ENCODE assay signal across 8 cellular contexts in the genomic region with DNA sequence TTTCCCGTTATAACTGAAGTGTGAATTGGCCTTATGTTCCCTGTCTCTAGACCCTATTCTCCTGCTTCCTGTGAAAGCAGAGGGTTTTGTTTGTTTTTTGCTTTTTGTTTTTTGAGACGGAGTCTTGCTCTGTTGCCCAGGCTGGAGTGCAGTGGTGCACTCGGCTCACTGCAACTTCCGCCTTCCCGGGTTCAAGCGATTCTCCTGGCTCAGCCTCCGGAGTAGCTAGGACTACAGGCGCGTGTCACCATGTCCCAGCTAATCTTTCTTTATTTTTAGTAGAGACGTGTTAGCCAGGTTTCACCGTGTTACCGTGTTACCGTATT. TPM values are rescaled to one million over a fixed set of nuclear protein-coding genes. Genes with fewer than 3 reads are reported as not detected.
DNase-seq lines count a peak whose midpoint lies in the region; ATAC-seq and TF ChIP-seq lines count a peak whose summit lies in the region.

No MANE protein-coding gene starts in this region.

- TF ChIP-seq CTCF in Calu3 (IDR thresholded peaks at IDR 0.05; ENCODE audit: unreplicated experiment) (no peak), activated B cell treated with CpG ODN at 0.5 μM for 24 hours (IDR thresholded peaks at IDR 0.05) (no peak), heart right ventricle (IDR thresholded peaks at IDR 0.05) (no peak)

- H3K4me2 ChIP-seq in trophoblast cell (ENCODE audit: low read length) = peak overlapping the region; percentile 67

- H2BK12ac ChIP-seq in trophoblast cell (ENCODE audit: low read length) = no peak overlapping the region

- H3K9me3 Mint-ChIP-seq in Calu3 (ENCODE audit: low read depth, unreplicated experiment) (no peaks in the 10 kb centered on the region), activated B cell treated with CpG ODN at 0.5 μM for 24 hours (no peaks in the 10 kb centered on the region)

- 17 to 20% methylated on average over 13 of the region's 13 CpGs for WGBS in heart right ventricle, 2 donors
- no CpG with 5 or more reads among the region's 13 CpGs for WGBS in trophoblast cell (ENCODE audit: extremely low coverage, insufficient coverage, insufficient read length)

- no peak overlapping the region for H2BK120ac ChIP-seq in trophoblast cell (ENCODE audit: insufficient read depth, low read length, poor library complexity)

- intact Hi-C loops in Calu3 (cut with micrococcal nuclease; ENCODE audit: unreplicated experiment) (loop anchor here (5.0 kb wide), 1 partner anchor 182 kb away; no protein-coding TSS in a partner anchor), activated B cell treated with CpG ODN at 0.5 μM for 24 hours (cut with micrococcal nuclease) (loop anchor here (2.0 kb wide), 3 partner anchors 19 to 183 kb away; a partner anchor contains a TSS), heart right ventricle (cut with DNase I) (no loop called here)

- H3K23ac ChIP-seq in trophoblast cell (ENCODE audit: low read length) = no peak overlapping the region

- no peak overlapping the region for H4K12ac ChIP-seq in trophoblast cell (ENCODE audit: low read depth, low read length)

- peaks cover 22% of the 10 kb centered on the region for H3K27me3 Mint-ChIP-seq in Calu3 (ENCODE audit: unreplicated experiment)
- no peaks in the 10 kb centered on the region for H3K27me3 Mint-ChIP-seq in activated B cell treated with CpG ODN at 0.5 μM for 24 hours

- H2AK5ac ChIP-seq in trophoblast cell (ENCODE audit: low read length) = no peak overlapping the region

- DNase-seq in Calu3 (no peak), activated B cell treated with CpG ODN at 0.5 μM for 24 hours (no peak), heart right ventricle (no peak), trophoblast cell (peak in 1 of 2 donors; percentile 24), ACHN (no peak), NK-92 (lab: John Stamatoyannopoulos, UW; ENCODE audit: unreplicated experiment) (no peak), NCI-H2227 (lab: John Stamatoyannopoulos, UW; ENCODE audit: unreplicated experiment) (no peak)

- no peaks in the 10 kb centered on the region for H3K79me2 ChIP-seq in trophoblast cell (ENCODE audit: control insufficient read depth, insufficient read depth, low read length, poor library complexity)

- no peak overlapping the region for H4K8ac ChIP-seq in trophoblast cell (ENCODE audit: low read depth, low read length)

- H3K27ac ChIP-seq in heart right ventricle = peak overlapping the region in 1 of 10 donors; percentile 63
- H3K27ac ChIP-seq in trophoblast cell (ENCODE audit: low read depth, low read length) = no peak overlapping the region

- H3K36me3 Mint-ChIP-seq in Calu3 (ENCODE audit: insufficient read depth, unreplicated experiment) = peaks cover 34% of the 10 kb centered on the region
- H3K36me3 Mint-ChIP-seq in activated B cell treated with CpG ODN at 0.5 μM for 24 hours (ENCODE audit: low read depth) = peaks cover 13% of the 10 kb centered on the region

- in situ Hi-C loops in ACHN (cut with HindIII; ENCODE audit: low pct_ligation_motif_present, low pct_unique_long_range_greater_than_20kb, low sequenced_read_pairs) = no loop called here

- BruUV-seq in Calu3 (replicated peaks; lab: Mats Ljungman, UMichigan) = no TSS peak

- H3K4me3 Mint-ChIP-seq in Calu3 (ENCODE audit: low read depth, unreplicated experiment) (peak overlapping the region; percentile 98), activated B cell treated with CpG ODN at 0.5 μM for 24 hours (peak overlapping the region; percentile 70)

- POLR2A ChIA-PET in activated B cell treated with CpG ODN at 0.5 μM for 24 hours (lab: Charles Lee) = interaction anchor here (0.9 to 2.8 kb wide), 2 partner anchors 19 to 30 kb away, joined by 3 to 18 read pairs; a partner anchor contains a TSS

- peak overlapping the region in 9 of 10 donors; percentile 39 to 64 (median 55) for H3K4me3 ChIP-seq in heart right ventricle
- no peak overlapping the region for H3K4me3 ChIP-seq in trophoblast cell (ENCODE audit: low read depth, low read length)

- H3K79me1 ChIP-seq in trophoblast cell (ENCODE audit: low read length) = no peaks in the 10 kb centered on the region

- H3K27ac Mint-ChIP-seq in Calu3 (ENCODE audit: unreplicated experiment) (peak overlapping the region; percentile 77), activated B cell treated with CpG ODN at 0.5 μM for 24 hours (peak overlapping the region; percentile 7)

- ATAC-seq in activated B cell treated with CpG ODN at 0.5 μM for 24 hours (ENCODE audit: low read depth) (no peak), heart right ventricle (peak in 7 of 8 donors; percentile 5 to 51 (median 29)), HG03095 (IDR thresholded peaks at IDR 0.05; ENCODE audit: unreplicated experiment) (no peak)

- no peak overlapping the region for H3K14ac ChIP-seq in trophoblast cell (ENCODE audit: low read length)

- peaks cover 0 to 16% (median 0%) of the 10 kb centered on the region in 7 donors for H3K27me3 ChIP-seq in heart right ventricle
- H3K27me3 ChIP-seq in trophoblast cell (ENCODE audit: insufficient read depth, low read length) = no peaks in the 10 kb centered on the region

- CTCF ChIA-PET in Calu3 (lab: Charles Lee) = interaction anchor here (1.0 to 1.4 kb wide), 3 partner anchors 19 to 30 kb away, joined by 3 to 8 read pairs (median 5); a partner anchor contains a TSS
- CTCF ChIA-PET in activated B cell treated with CpG ODN at 0.5 μM for 24 hours (lab: Charles Lee) = interaction anchor here (1.1 kb wide), 1 partner anchor 8 kb away, joined by 3 read pairs; no protein-coding TSS in a partner anchor

- no peak overlapping the region for H3K18ac ChIP-seq in trophoblast cell (ENCODE audit: low read length)

- H2BK5ac ChIP-seq in trophoblast cell (ENCODE audit: low read depth, low read length, poor library complexity) = no peak overlapping the region

- H3K9ac ChIP-seq in trophoblast cell (ENCODE audit: low read length) = no peak overlapping the region

- H3K36me3 ChIP-seq in heart right ventricle (peaks cover 0 to 30% (median 10%) of the 10 kb centered on the region in 9 donors), trophoblast cell (ENCODE audit: control insufficient read depth in 1 of 2, insufficient read depth in 2 of 2, low read length in 2 of 2) (peaks cover 18 to 20% of the 10 kb centered on the region in 2 experiments)

- H3K4me1 ChIP-seq in heart right ventricle (peaks cover 0 to 18% (median 16%) of the 10 kb centered on the region in 9 donors), trophoblast cell (ENCODE audit: control insufficient read depth in 1 of 2, insufficient read depth in 2 of 2, low read length in 2 of 2) (peaks cover 4 to 5% of the 10 kb centered on the region in 2 experiments)

- peaks cover 26% of the 10 kb centered on the region for H3K4me1 Mint-ChIP-seq in Calu3 (ENCODE audit: low read depth, unreplicated experiment)
- H3K4me1 Mint-ChIP-seq in activated B cell treated with CpG ODN at 0.5 μM for 24 hours = peaks cover 14% of the 10 kb centered on the region

- no peak overlapping the region for H3K4ac ChIP-seq in trophoblast cell (ENCODE audit: low read depth, low read length)

- H4K91ac ChIP-seq in trophoblast cell (ENCODE audit: low read depth, low read length) = no peak overlapping the region

- no peak overlapping the region for H2AFZ ChIP-seq in trophoblast cell (ENCODE audit: insufficient read depth, low read length, poor library complexity)

- no peaks in the 10 kb centered on the region for H3K9me3 ChIP-seq in heart right ventricle
- peaks cover 2% of the 10 kb centered on the region for H3K9me3 ChIP-seq in trophoblast cell (ENCODE audit: insufficient read depth, low read depth, low read length)

RNA-seq across cellular contexts. Expression of a gene that starts 0.7 kb away (rescaled TPM):
- total RNA-seq in Calu3 (2022) (0.45 TPM in 1 of 2 replicates, not detected in the other), activated B cell treated with CpG ODN at 0.5 μM for 24 hours (1.7 and 2.3 TPM in 2 replicates), heart right ventricle (10 to 100 TPM in 1 of 10 donors, 1 to 10 TPM in 2, under 1 TPM in 7; 0.26 to 10.9 (median 0.71) TPM)
- 1 to 10 TPM; 2.6 to 6.8 TPM for polyA plus RNA-seq in heart right ventricle
- polyA plus RNA-seq in trophoblast cell (2013) = 0.28 and 0.47 TPM in 2 replicates

RNA-seq across cellular contexts. Expression of a gene that starts 19.1 kb away (rescaled TPM):
- total RNA-seq in Calu3 (2022) (27.8 and 28.4 TPM in 2 replicates), activated B cell treated with CpG ODN at 0.5 μM for 24 hours (11.8 and 13.2 TPM in 2 replicates), heart right ventricle (10 to 100 TPM; 11.2 to 32.6 (median 17.2) TPM)
- polyA plus RNA-seq in heart right ventricle = 10 to 100 TPM in 1 of 2 donors, 1 to 10 TPM in 1; 9.1 to 16.9 TPM
- polyA plus RNA-seq in trophoblast cell (2013) = 6.8 and 7.0 TPM in 2 replicates

RNA-seq across cellular contexts. Expression of a gene that starts 24.5 kb away (rescaled TPM):
- total RNA-seq in Calu3 (2022) = 49.4 and 55.8 TPM in 2 replicates
- 26.7 and 26.8 TPM in 2 replicates for total RNA-seq in activated B cell treated with CpG ODN at 0.5 μM for 24 hours
- total RNA-seq in heart right ventricle = 10 to 100 TPM; 28.4 to 47.1 (median 31.8) TPM
- polyA plus RNA-seq in heart right ventricle = 10 to 100 TPM; 23.9 to 35.7 TPM
- 40.2 and 41.3 TPM in 2 replicates for polyA plus RNA-seq in trophoblast cell (2013)

RNA-seq across cellular contexts. Expression of a gene that starts 30.6 kb away (rescaled TPM):
- 57.9 and 60.7 TPM in 2 replicates for total RNA-seq in Calu3 (2022)
- 120 and 121 TPM in 2 replicates for total RNA-seq in activated B cell treated with CpG ODN at 0.5 μM for 24 hours
- total RNA-seq in heart right ventricle = 10 to 100 TPM; 10.4 to 37.1 (median 15.9) TPM
- 10 to 100 TPM; 15.4 to 40.4 TPM for polyA plus RNA-seq in heart right ventricle
- polyA plus RNA-seq in trophoblast cell (2013) = 31.1 and 31.3 TPM in 2 replicates

RNA-seq across cellular contexts. Expression of a gene that starts 44.0 kb away (rescaled TPM):
- total RNA-seq in Calu3 (2022) (not detected in 2 replicates), activated B cell treated with CpG ODN at 0.5 μM for 24 hours (not detected in 2 replicates), heart right ventricle (not detected)
- polyA plus RNA-seq in heart right ventricle = under 1 TPM in 1 of 2 donors, not detected in 1; 0.09 TPM
- not detected in 2 replicates for polyA plus RNA-seq in trophoblast cell (2013)

Comparison
In these comparisons a context has a peak if more than half of its experiments do, and no peak if none do; other contexts are left out.
1. ATAC-seq: peak in heart right ventricle (7 of 8); none in activated B cell treated with CpG ODN at 0.5 μM for 24 hours (single experiment) and HG03095 (single experiment).
2. intact Hi-C loops: an anchor here in Calu3 (5.0 kb wide) and activated B cell treated with CpG ODN at 0.5 μM for 24 hours (2.0 kb wide); none called in heart right ventricle.